Comparison of ENCODE assay signal across 12 cellular contexts in genomic region chr13:74191036-74191809, GRCh38.
DNase-seq lines count a peak whose midpoint lies in the region; ATAC-seq and TF ChIP-seq lines count a peak whose summit lies in the region.
"Had no signal": no experiment of that assay in that cellular context is flagged by ENCODE, and none has a peak within 500 bp of the region (broad histone marks: within the 10 kb centered on the region; RNA-seq: fewer than 3 reads in every experiment).

No MANE protein-coding gene starts in this region.

- no peaks in the 10 kb centered on the region for H3K79me2 ChIP-seq in DND-41 (ENCODE audit: insufficient read depth, low read length)

- H3K4me1 ChIP-seq in DND-41 (ENCODE audit: insufficient read depth, low read length) (peaks cover 22% of the 10 kb centered on the region), HEK293 (ENCODE audit: control insufficient read depth, insufficient read depth, low read length) (no peaks in the 10 kb centered on the region)

- DNase-seq in DND-41: peak; percentile 47
- DNase-seq in NCI-H2227 (lab: John Stamatoyannopoulos, UW; ENCODE audit: unreplicated experiment): no peak
- DNase-seq: activated effector memory CD4-positive, alpha-beta T cell treated with Interleukin-2 at 50 U/mL for 16 hours; endodermal cell; NCI-H1092; NCI-H510A had no signal

- TF ChIP-seq CTCF in DND-41 (IDR thresholded peaks at IDR 0.05; ENCODE audit: borderline replicate concordance, extremely low read depth, low read length, poor library complexity, severe bottlenecking) (no peak), HEK293 (tag by site-specific recombination; IDR thresholded peaks at IDR 0.05) (no peak), nephron (IDR thresholded peaks at IDR 0.05; ENCODE audit: unreplicated experiment in 3 of 3) (no peak)

- POLR2A ChIA-PET in HEK293 (lab: Yijun Ruan, JAX): no interaction called here

- H4K20me1 ChIP-seq in DND-41 (ENCODE audit: insufficient read depth, low read length): no peaks in the 10 kb centered on the region

- H3K27ac ChIP-seq in DND-41 (ENCODE audit: low read length) (peak overlapping the region; percentile 28; the same call in 1 of the 2 replicates), HEK293 (ENCODE audit: extremely low read depth, low read depth, low read length) (no peak overlapping the region)

- no peaks in the 10 kb centered on the region for H3K36me3 Mint-ChIP-seq in activated naive CD8-positive, alpha-beta T cell
- H3K36me3 Mint-ChIP-seq in nephron (ENCODE audit: low read depth): no peaks in the 10 kb centered on the region
- H3K36me3 Mint-ChIP-seq: CD4-positive, alpha-beta memory T cell had no signal

- H3K9me3 ChIP-seq in DND-41 (ENCODE audit: insufficient read depth, low read length, severe bottlenecking) (no peaks in the 10 kb centered on the region), HEK293 (ENCODE audit: control insufficient read depth, insufficient read depth, low read depth, low read length) (no peaks in the 10 kb centered on the region)

- peak overlapping the region; percentile 41 for H3K4me2 ChIP-seq in DND-41 (ENCODE audit: insufficient read depth, low read length)

- no peak overlapping the region for H2AFZ ChIP-seq in DND-41 (ENCODE audit: low read depth, low read length)

- H3K27me3 ChIP-seq in DND-41 (ENCODE audit: insufficient read depth, low read length, poor library complexity): no peaks in the 10 kb centered on the region

- no peak overlapping the region for H3K9ac ChIP-seq in DND-41 (ENCODE audit: low read depth, low read length)

- ATAC-seq in DND-41 (ENCODE audit: insufficient read depth, low read depth) (peak; percentile 88), GM18873 (IDR thresholded peaks at IDR 0.05; ENCODE audit: low FRiP score, unreplicated experiment) (no peak), GM18502 (IDR thresholded peaks at IDR 0.05; ENCODE audit: poor library complexity, unreplicated experiment) (no peak)

- peak overlapping the region; percentile 18 for H3K27ac Mint-ChIP-seq in activated naive CD8-positive, alpha-beta T cell
- H3K27ac Mint-ChIP-seq in nephron: peak overlapping the region; percentile 20 to 91 (median 65)
- H3K27ac Mint-ChIP-seq: CD4-positive, alpha-beta memory T cell; endodermal cell had no signal

- H3K27me3 Mint-ChIP-seq in activated naive CD8-positive, alpha-beta T cell: no peaks in the 10 kb centered on the region
- H3K27me3 Mint-ChIP-seq in nephron (ENCODE audit: low read depth): no peaks in the 10 kb centered on the region
- H3K27me3 Mint-ChIP-seq: CD4-positive, alpha-beta memory T cell had no signal

- CTCF ChIA-PET in HEK293 (lab: Yijun Ruan, JAX): no interaction called here

- H3K4me3 ChIP-seq in DND-41 (ENCODE audit: low read depth in 1 of 2, low read length in 2 of 2) (no peak overlapping the region), HEK293 (ENCODE audit: low read depth, low read length) (no peak overlapping the region)

- no peaks in the 10 kb centered on the region for H3K36me3 ChIP-seq in DND-41 (ENCODE audit: insufficient read depth, low read length)
- no peaks in the 10 kb centered on the region for H3K36me3 ChIP-seq in HEK293 (ENCODE audit: control insufficient read depth in 2 of 2, insufficient read depth in 1 of 2, low read length in 2 of 2)

- H3K9me3 Mint-ChIP-seq in activated naive CD8-positive, alpha-beta T cell (ENCODE audit: low read depth): no peaks in the 10 kb centered on the region
- H3K9me3 Mint-ChIP-seq in nephron: no peaks in the 10 kb centered on the region
- H3K9me3 Mint-ChIP-seq: CD4-positive, alpha-beta memory T cell; endodermal cell had no signal

- H3K4me1 Mint-ChIP-seq in activated naive CD8-positive, alpha-beta T cell (ENCODE audit: low read depth): peaks cover 40% of the 10 kb centered on the region
- H3K4me1 Mint-ChIP-seq in nephron: peaks cover 10% of the 10 kb centered on the region

- no peak overlapping the region for H3K4me3 Mint-ChIP-seq in activated naive CD8-positive, alpha-beta T cell
- no peak overlapping the region for H3K4me3 Mint-ChIP-seq in nephron
- H3K4me3 Mint-ChIP-seq: CD4-positive, alpha-beta memory T cell; endodermal cell had no signal

TF ChIP-seq in HEK293, 187 proteins besides CTCF, POLR2A, EP300 and RAD21:
- TF ChIP-seq PRDM6 (tag by site-specific recombination; IDR thresholded peaks at IDR 0.05) (peak; percentile 53), ZNF324 (tag by site-specific recombination; IDR thresholded peaks at IDR 0.05) (no peak), ZNF174 (tag by site-specific recombination; IDR thresholded peaks at IDR 0.05) (no peak)
